In the genomic region with DNA sequence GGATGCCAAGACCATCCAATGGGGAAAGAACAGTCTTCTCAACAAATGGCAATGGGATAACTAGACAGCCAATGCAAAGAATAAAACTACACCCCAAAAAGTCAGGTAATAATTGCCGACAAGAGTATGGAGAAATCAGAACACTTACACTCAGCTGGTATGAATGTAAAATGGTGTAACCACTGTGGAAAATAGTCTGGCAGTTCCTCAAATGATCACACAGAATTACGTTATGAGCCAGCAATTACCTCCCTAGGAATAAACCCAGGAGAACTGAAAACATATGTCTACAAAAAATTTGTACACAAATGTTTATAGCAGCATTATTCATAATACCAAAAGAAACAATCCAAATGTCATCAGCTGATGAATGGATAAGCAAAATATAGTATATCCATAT, we compare ENCODE assay signal across 16 cellular contexts. TPM values are rescaled to one million over a fixed set of nuclear protein-coding genes. Genes with fewer than 3 reads are reported as not detected.
"Had no signal": no experiment of that assay in that cellular context is flagged by ENCODE, and none has a peak within 500 bp of the region (broad histone marks: within the 10 kb centered on the region; RNA-seq: fewer than 3 reads in every experiment).

No MANE protein-coding gene starts in this region.

- H3K27ac ChIP-seq: breast epithelium had no signal

- DNase-seq: activated CD4-positive, alpha-beta T cell treated with anti-CD3 and anti-CD28 coated beads, Interleukin-2, amount 50 U/mL, for 1 hour; activated naive CD4-positive, alpha-beta T cell treated with anti-CD3 and anti-CD28 coated beads for 36 hours; activated T-cell treated with anti-CD3 and anti-CD28 coated beads for 4 hours; cerebellar nuclear complex; effector CD8-positive, alpha-beta T cell; left ventricle myocardium superior; mucosa of descending colon; naive thymus-derived CD4-positive, alpha-beta T cell; posterior cingulate gyrus; stimulated activated CD4-positive, alpha-beta T cell treated with anti-CD3 and anti-CD28 coated beads, Interleukin-2, amount 100 ng/mL, for 48 hours; stimulated activated naive CD4-positive, alpha-beta T cell; SW 1271; transverse colon had no signal

- H3K4me3 ChIP-seq: ascending aorta, breast epithelium, mucosa of descending colon, transverse colon had no signal

- H3K9me3 ChIP-seq: ascending aorta, breast epithelium, mucosa of descending colon, neutrophil, transverse colon had no signal

- H3K27me3 ChIP-seq: ascending aorta, breast epithelium, neutrophil, transverse colon had no signal

- H3K36me3 ChIP-seq: breast epithelium had no signal

- ATAC-seq: left ventricle myocardium superior; mucosa of descending colon; naive thymus-derived CD4-positive, alpha-beta T cell had no signal

RNA-seq across cellular contexts. Expression of gene MYO7B, which starts 18.0 kb away (rescaled TPM):
- polyA plus RNA-seq: naive thymus-derived CD4-positive, alpha-beta T cell had no signal
